ENCODE assay signal across 1 cellular context in the genomic region with DNA sequence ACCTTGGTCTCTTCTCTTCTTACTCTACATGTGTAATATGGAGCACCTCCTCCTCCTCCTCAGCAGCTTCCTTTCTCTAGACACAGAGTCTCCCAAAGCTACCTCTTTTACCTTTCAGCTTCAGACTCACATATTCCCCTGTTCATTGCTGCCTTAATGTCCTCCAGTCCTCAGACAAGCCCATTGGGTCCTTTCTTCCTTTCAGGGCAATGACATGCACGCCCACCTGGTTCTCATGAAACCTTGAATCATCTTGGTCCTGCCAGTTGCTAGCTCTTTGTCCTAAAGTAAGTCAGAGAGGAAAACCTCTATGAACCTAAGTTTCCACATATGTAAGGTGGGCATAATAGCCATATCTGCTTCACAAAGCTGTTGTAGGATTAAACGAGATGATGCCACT.
TF ChIP-seq lines count a peak whose summit lies in the region.

No MANE protein-coding gene starts in this region.

TF ChIP-seq in H1, 55 proteins besides CTCF, POLR2A, EP300 and RAD21 (continued from another document):
- TF ChIP-seq YY1 (IDR thresholded peaks at IDR 0.05; ENCODE audit: low read depth, low read length) (no peak), CTBP2 (IDR thresholded peaks at IDR 0.05; ENCODE audit: borderline replicate concordance, insufficient read depth, insufficient read length, low read length) (no peak), TAF1 (IDR thresholded peaks at IDR 0.05; ENCODE audit: low read depth, low read length) (no peak), RNF2 (IDR thresholded peaks at IDR 0.05; ENCODE audit: borderline replicate concordance, low read depth, low read length, missing control alignments, poor library complexity, severe bottlenecking) (no peak), RFX5 (IDR thresholded peaks at IDR 0.05; ENCODE audit: borderline replicate concordance, low read depth, low read length) (no peak), SIN3A (conservative IDR thresholded peaks at IDR 0.05 in 1 of 2, IDR thresholded peaks at IDR 0.05 in 1 of 2; ENCODE audit: low read depth in 1 of 2, low read length in 2 of 2) (no peak)
- TF ChIP-seq, protein P1, sequence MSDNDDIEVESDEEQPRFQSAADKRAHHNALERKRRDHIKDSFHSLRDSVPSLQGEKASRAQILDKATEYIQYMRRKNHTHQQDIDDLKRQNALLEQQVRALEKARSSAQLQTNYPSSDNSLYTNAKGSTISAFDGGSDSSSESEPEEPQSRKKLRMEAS (IDR thresholded peaks at IDR 0.05): no peak
- TF ChIP-seq, protein P2, sequence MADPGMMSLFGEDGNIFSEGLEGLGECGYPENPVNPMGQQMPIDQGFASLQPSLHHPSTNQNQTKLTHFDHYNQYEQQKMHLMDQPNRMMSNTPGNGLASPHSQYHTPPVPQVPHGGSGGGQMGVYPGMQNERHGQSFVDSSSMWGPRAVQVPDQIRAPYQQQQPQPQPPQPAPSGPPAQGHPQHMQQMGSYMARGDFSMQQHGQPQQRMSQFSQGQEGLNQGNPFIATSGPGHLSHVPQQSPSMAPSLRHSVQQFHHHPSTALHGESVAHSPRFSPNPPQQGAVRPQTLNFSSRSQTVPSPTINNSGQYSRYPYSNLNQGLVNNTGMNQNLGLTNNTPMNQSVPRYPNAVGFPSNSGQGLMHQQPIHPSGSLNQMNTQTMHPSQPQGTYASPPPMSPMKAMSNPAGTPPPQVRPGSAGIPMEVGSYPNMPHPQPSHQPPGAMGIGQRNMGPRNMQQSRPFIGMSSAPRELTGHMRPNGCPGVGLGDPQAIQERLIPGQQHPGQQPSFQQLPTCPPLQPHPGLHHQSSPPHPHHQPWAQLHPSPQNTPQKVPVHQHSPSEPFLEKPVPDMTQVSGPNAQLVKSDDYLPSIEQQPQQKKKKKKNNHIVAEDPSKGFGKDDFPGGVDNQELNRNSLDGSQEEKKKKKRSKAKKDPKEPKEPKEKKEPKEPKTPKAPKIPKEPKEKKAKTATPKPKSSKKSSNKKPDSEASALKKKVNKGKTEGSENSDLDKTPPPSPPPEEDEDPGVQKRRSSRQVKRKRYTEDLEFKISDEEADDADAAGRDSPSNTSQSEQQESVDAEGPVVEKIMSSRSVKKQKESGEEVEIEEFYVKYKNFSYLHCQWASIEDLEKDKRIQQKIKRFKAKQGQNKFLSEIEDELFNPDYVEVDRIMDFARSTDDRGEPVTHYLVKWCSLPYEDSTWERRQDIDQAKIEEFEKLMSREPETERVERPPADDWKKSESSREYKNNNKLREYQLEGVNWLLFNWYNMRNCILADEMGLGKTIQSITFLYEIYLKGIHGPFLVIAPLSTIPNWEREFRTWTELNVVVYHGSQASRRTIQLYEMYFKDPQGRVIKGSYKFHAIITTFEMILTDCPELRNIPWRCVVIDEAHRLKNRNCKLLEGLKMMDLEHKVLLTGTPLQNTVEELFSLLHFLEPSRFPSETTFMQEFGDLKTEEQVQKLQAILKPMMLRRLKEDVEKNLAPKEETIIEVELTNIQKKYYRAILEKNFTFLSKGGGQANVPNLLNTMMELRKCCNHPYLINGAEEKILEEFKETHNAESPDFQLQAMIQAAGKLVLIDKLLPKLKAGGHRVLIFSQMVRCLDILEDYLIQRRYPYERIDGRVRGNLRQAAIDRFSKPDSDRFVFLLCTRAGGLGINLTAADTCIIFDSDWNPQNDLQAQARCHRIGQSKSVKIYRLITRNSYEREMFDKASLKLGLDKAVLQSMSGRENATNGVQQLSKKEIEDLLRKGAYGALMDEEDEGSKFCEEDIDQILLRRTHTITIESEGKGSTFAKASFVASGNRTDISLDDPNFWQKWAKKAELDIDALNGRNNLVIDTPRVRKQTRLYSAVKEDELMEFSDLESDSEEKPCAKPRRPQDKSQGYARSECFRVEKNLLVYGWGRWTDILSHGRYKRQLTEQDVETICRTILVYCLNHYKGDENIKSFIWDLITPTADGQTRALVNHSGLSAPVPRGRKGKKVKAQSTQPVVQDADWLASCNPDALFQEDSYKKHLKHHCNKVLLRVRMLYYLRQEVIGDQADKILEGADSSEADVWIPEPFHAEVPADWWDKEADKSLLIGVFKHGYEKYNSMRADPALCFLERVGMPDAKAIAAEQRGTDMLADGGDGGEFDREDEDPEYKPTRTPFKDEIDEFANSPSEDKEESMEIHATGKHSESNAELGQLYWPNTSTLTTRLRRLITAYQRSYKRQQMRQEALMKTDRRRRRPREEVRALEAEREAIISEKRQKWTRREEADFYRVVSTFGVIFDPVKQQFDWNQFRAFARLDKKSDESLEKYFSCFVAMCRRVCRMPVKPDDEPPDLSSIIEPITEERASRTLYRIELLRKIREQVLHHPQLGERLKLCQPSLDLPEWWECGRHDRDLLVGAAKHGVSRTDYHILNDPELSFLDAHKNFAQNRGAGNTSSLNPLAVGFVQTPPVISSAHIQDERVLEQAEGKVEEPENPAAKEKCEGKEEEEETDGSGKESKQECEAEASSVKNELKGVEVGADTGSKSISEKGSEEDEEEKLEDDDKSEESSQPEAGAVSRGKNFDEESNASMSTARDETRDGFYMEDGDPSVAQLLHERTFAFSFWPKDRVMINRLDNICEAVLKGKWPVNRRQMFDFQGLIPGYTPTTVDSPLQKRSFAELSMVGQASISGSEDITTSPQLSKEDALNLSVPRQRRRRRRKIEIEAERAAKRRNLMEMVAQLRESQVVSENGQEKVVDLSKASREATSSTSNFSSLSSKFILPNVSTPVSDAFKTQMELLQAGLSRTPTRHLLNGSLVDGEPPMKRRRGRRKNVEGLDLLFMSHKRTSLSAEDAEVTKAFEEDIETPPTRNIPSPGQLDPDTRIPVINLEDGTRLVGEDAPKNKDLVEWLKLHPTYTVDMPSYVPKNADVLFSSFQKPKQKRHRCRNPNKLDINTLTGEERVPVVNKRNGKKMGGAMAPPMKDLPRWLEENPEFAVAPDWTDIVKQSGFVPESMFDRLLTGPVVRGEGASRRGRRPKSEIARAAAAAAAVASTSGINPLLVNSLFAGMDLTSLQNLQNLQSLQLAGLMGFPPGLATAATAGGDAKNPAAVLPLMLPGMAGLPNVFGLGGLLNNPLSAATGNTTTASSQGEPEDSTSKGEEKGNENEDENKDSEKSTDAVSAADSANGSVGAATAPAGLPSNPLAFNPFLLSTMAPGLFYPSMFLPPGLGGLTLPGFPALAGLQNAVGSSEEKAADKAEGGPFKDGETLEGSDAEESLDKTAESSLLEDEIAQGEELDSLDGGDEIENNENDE (IDR thresholded peaks at IDR 0.05; ENCODE audit: insufficient replicate concordance, low read length): no peak
